ENCODE assay signal across 25 cellular contexts in the genomic region with DNA sequence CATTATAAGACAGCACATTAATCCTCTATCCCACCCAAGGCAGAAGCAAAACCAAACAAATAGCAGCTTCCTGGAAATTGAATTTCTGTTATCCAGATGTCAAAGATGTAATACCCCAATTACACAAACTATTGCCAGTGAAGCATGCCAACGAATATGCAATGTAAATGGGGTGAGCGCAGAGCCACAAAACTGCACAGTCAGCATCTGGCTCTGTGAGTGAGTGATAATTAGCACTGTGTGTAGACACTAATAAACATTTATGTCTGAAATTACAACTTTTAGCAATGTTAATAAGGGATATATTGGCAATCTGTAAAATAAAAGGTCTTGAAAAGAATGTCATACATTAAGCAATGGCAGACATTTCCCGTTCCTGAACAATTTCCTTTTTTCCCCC. TPM values are rescaled to one million over a fixed set of nuclear protein-coding genes. Genes with fewer than 3 reads are reported as not detected.
"Had no signal": no experiment of that assay in that cellular context is flagged by ENCODE, and none has a peak within 500 bp of the region (broad histone marks: within the 10 kb centered on the region; RNA-seq: fewer than 3 reads in every experiment).

No MANE protein-coding gene starts in this region.

- H3K9me3 Mint-ChIP-seq: activated B cell treated with CpG ODN at 0.5 μM for 24 hours; activated CD4-positive, alpha-beta T cell treated with anti-CD3 and anti-CD28 coated beads, Interleukin-2, amount 10 ng/mL, durations not matched to agents 24 days and 14 days; activated naive CD4-positive, alpha-beta T cell treated with anti-CD3 and anti-CD28 coated beads, Interleukin-2, amount 50 U/mL, for 24 hours; activated T-cell treated with anti-CD3 and anti-CD28 coated beads, Interleukin-2, amount 50 U/mL, for 24 hours; activated T-helper 1 cell treated with anti-CD3 and anti-CD28 coated beads, Interleukin-12 subunit alpha, Interleukin-12 subunit beta, Interleukin-2, Interleukin-4 antibody, amounts not matched to agents 30 ng/mL and 10 ng/mL and 1 ng/mL, durations not matched to agents 14 hours and 24 hours and 36 hours; T-helper 1 cell treated with Interleukin-12 subunit alpha and Interleukin-12 subunit beta and Interleukin-4 antibody, amounts not matched to agents 30 μg/mL and 1 μg/mL, for 36 hours had no signal

- DNase-seq: activated B cell treated with CpG ODN at 0.5 μM for 24 hours; activated CD4-positive, alpha-beta T cell treated with anti-CD3 and anti-CD28 coated beads for 1 hour; activated CD4-positive, alpha-beta T cell treated with anti-CD3 and anti-CD28 coated beads, Interleukin-2, amount 10 ng/mL, durations not matched to agents 24 days and 14 days; activated CD4-positive, alpha-beta T cell treated with anti-CD3 and anti-CD28 coated beads, Interleukin-2, amount 50 U/mL, for 48 hours; activated CD8-positive, alpha-beta memory T cell treated with anti-CD3 and anti-CD28 coated beads, Interleukin-2, amount 10 ng/mL, durations not matched to agents 7 days and 5 days; activated effector memory CD4-positive, alpha-beta T cell treated with Interleukin-2 at 50 U/mL for 16 hours; activated naive CD4-positive, alpha-beta T cell; activated T-cell treated with anti-CD3 and anti-CD28 coated beads, Interleukin-2, amount 50 U/mL, for 24 hours; aorta; central memory CD4-positive, alpha-beta T cell; Kasumi-1; NCI-H1048; NCI-H1417 treated with DMSO at 0.1 percent for 48 hours; NCI-H187; NCI-H2081; NCI-H510A treated with DMSO at 0.1 percent for 48 hours; NCI-H69; SIG-M5; T-helper 9 cell had no signal

- H3K27ac Mint-ChIP-seq: activated B cell treated with CpG ODN at 0.5 μM for 24 hours; activated CD4-positive, alpha-beta T cell treated with anti-CD3 and anti-CD28 coated beads, Interleukin-2, amount 10 ng/mL, durations not matched to agents 24 days and 14 days; activated CD8-positive, alpha-beta memory T cell treated with anti-CD3 and anti-CD28 coated beads, Interleukin-2, amount 10 ng/mL, durations not matched to agents 7 days and 5 days; activated naive CD4-positive, alpha-beta T cell treated with anti-CD3 and anti-CD28 coated beads, Interleukin-2, amount 50 U/mL, for 24 hours; activated T-cell treated with anti-CD3 and anti-CD28 coated beads, Interleukin-2, amount 50 U/mL, for 24 hours; activated T-helper 1 cell treated with anti-CD3 and anti-CD28 coated beads, Interleukin-12 subunit alpha, Interleukin-12 subunit beta, Interleukin-2, Interleukin-4 antibody, amounts not matched to agents 30 ng/mL and 10 ng/mL and 1 ng/mL, durations not matched to agents 14 hours and 24 hours and 36 hours; T-helper 1 cell treated with Interleukin-12 subunit alpha and Interleukin-12 subunit beta and Interleukin-4 antibody, amounts not matched to agents 30 μg/mL and 1 μg/mL, for 36 hours had no signal

- H3K36me3 Mint-ChIP-seq: activated CD8-positive, alpha-beta memory T cell treated with anti-CD3 and anti-CD28 coated beads, Interleukin-2, amount 10 ng/mL, durations not matched to agents 7 days and 5 days; activated naive CD4-positive, alpha-beta T cell treated with anti-CD3 and anti-CD28 coated beads, Interleukin-2, amount 50 U/mL, for 24 hours had no signal

- FAIRE-seq: bronchial epithelial cell, TTC549 had no signal

- ATAC-seq: activated CD8-positive, alpha-beta memory T cell treated with anti-CD3 and anti-CD28 coated beads, Interleukin-2, amount 10 ng/mL, durations not matched to agents 7 days and 5 days had no signal

- H3K4me3 Mint-ChIP-seq: activated B cell treated with CpG ODN at 0.5 μM for 24 hours; activated CD4-positive, alpha-beta T cell treated with anti-CD3 and anti-CD28 coated beads, Interleukin-2, amount 10 ng/mL, durations not matched to agents 24 days and 14 days; activated CD8-positive, alpha-beta memory T cell treated with anti-CD3 and anti-CD28 coated beads, Interleukin-2, amount 10 ng/mL, durations not matched to agents 7 days and 5 days; activated naive CD4-positive, alpha-beta T cell treated with anti-CD3 and anti-CD28 coated beads, Interleukin-2, amount 50 U/mL, for 24 hours; activated T-cell treated with anti-CD3 and anti-CD28 coated beads, Interleukin-2, amount 50 U/mL, for 24 hours; activated T-helper 1 cell treated with anti-CD3 and anti-CD28 coated beads, Interleukin-12 subunit alpha, Interleukin-12 subunit beta, Interleukin-2, Interleukin-4 antibody, amounts not matched to agents 30 ng/mL and 10 ng/mL and 1 ng/mL, durations not matched to agents 14 hours and 24 hours and 36 hours; T-helper 1 cell treated with Interleukin-12 subunit alpha and Interleukin-12 subunit beta and Interleukin-4 antibody, amounts not matched to agents 30 μg/mL and 1 μg/mL, for 36 hours had no signal

- H3K27ac ChIP-seq: coronary artery had no signal

- H3K4me3 ChIP-seq: coronary artery had no signal

- H3K4me1 Mint-ChIP-seq: activated CD4-positive, alpha-beta T cell treated with anti-CD3 and anti-CD28 coated beads, Interleukin-2, amount 10 ng/mL, durations not matched to agents 24 days and 14 days had no signal

RNA-seq across cellular contexts. Expression of a gene that starts 3.1 kb away (rescaled TPM):
- total RNA-seq: activated B cell treated with CpG ODN at 0.5 μM for 24 hours; activated CD4-positive, alpha-beta T cell treated with anti-CD3 and anti-CD28 coated beads, Interleukin-2, amount 10 ng/mL, durations not matched to agents 24 days and 14 days; activated CD8-positive, alpha-beta memory T cell treated with anti-CD3 and anti-CD28 coated beads, Interleukin-2, amount 10 ng/mL, durations not matched to agents 7 days and 5 days; activated T-helper 1 cell treated with anti-CD3 and anti-CD28 coated beads, Interleukin-12 subunit alpha, Interleukin-12 subunit beta, Interleukin-2, Interleukin-4 antibody, amounts not matched to agents 30 ng/mL and 10 ng/mL and 1 ng/mL, durations not matched to agents 14 hours and 24 hours and 36 hours had no signal
